Comparison of ENCODE assay signal across 27 cellular contexts in genomic region chr12:39505562-39505961, GRCh38.
"Had no signal": no experiment of that assay in that cellular context is flagged by ENCODE, and none has a peak within 500 bp of the region (broad histone marks: within the 10 kb centered on the region; RNA-seq: fewer than 3 reads in every experiment).

No MANE protein-coding gene starts in this region.

- H3K9me3 ChIP-seq: lower lobe of right lung, ovary, psoas muscle, testis had no signal

- H3K27ac Mint-ChIP-seq: effector memory CD8-positive, alpha-beta T cell; naive thymus-derived CD8-positive, alpha-beta T cell; nephron progenitor cell; stimulated activated memory B cell treated with anti-CD40 and anti-IgM and Interleukin-4, amounts not matched to agents 10 μg/mL and 1 μg/mL and 100 μg/mL, for 72 hours; type B pancreatic cell had no signal

- H3K4me3 Mint-ChIP-seq: effector memory CD8-positive, alpha-beta T cell; naive thymus-derived CD8-positive, alpha-beta T cell; nephron progenitor cell; stimulated activated memory B cell treated with anti-CD40 and anti-IgM and Interleukin-4, amounts not matched to agents 10 μg/mL and 1 μg/mL and 100 μg/mL, for 72 hours; type B pancreatic cell had no signal

- H3K27me3 ChIP-seq: heart right ventricle, ovary, spleen, testis, tibial artery had no signal

- H3K36me3 Mint-ChIP-seq: stimulated activated memory B cell treated with anti-CD40 and anti-IgM and Interleukin-4, amounts not matched to agents 10 μg/mL and 1 μg/mL and 100 μg/mL, for 72 hours; type B pancreatic cell had no signal

- H3K27me3 Mint-ChIP-seq: effector memory CD8-positive, alpha-beta T cell; naive thymus-derived CD8-positive, alpha-beta T cell; type B pancreatic cell had no signal

- H3K36me3 ChIP-seq: heart right ventricle, lower lobe of right lung, ovary, spleen, tibial artery had no signal

- DNase-seq: cortex of kidney; effector memory CD8-positive, alpha-beta T cell; foreskin fibroblast; glutamatergic neuron; heart right ventricle; hippocampal formation; islet precursor cell; left ventricle myocardium superior; lower lobe of right lung; naive thymus-derived CD8-positive, alpha-beta T cell; nephron progenitor cell; occipital lobe; ovary; posterior cingulate gyrus; psoas muscle; right cardiac atrium; spleen; stimulated activated CD4-positive, alpha-beta T cell treated with anti-CD3 and anti-CD28 coated beads, Interleukin-4, amount 100 ng/mL, for 4 hours; stimulated activated naive CD8-positive, alpha-beta T cell treated with anti-CD3 and anti-CD28 coated beads, Interleukin-15, Interleukin-2, amounts not matched to agents 100 U/mL and 50 U/mL, for 24 hours; substantia nigra; testis; tibial artery had no signal

- H3K4me3 ChIP-seq: heart right ventricle, lower lobe of right lung, ovary, psoas muscle, skin epidermis, spleen, testis, tibial artery had no signal

- H3K27ac ChIP-seq: epithelial cell of prostate, heart right ventricle, lower lobe of right lung, ovary, psoas muscle, skin epidermis, spleen, testis, tibial artery had no signal

- H3K9me3 Mint-ChIP-seq: nephron progenitor cell; stimulated activated memory B cell treated with anti-CD40 and anti-IgM and Interleukin-4, amounts not matched to agents 10 μg/mL and 1 μg/mL and 100 μg/mL, for 72 hours; type B pancreatic cell had no signal

- ATAC-seq: effector memory CD8-positive, alpha-beta T cell; esophagus mucosa; heart right ventricle; left ventricle myocardium superior; lower lobe of right lung; naive thymus-derived CD8-positive, alpha-beta T cell; psoas muscle; right cardiac atrium; stimulated activated memory B cell treated with anti-CD40 and anti-IgM and Interleukin-4, amounts not matched to agents 10 μg/mL and 1 μg/mL and 100 μg/mL, for 72 hours; stimulated activated naive CD8-positive, alpha-beta T cell treated with anti-CD3 and anti-CD28 coated beads, Interleukin-15, Interleukin-2, amounts not matched to agents 100 U/mL and 50 U/mL, for 24 hours had no signal

- H3K4me1 Mint-ChIP-seq: naive thymus-derived CD8-positive, alpha-beta T cell; nephron progenitor cell; stimulated activated memory B cell treated with anti-CD40 and anti-IgM and Interleukin-4, amounts not matched to agents 10 μg/mL and 1 μg/mL and 100 μg/mL, for 72 hours had no signal

- H3K4me1 ChIP-seq: heart right ventricle, lower lobe of right lung, psoas muscle, spleen, testis, tibial artery had no signal
